1 cellular context compared by ENCODE assay signal in genomic region chr5:125153231-125153630, GRCh38.
TF ChIP-seq lines count a peak whose summit lies in the region.

No MANE protein-coding gene starts in this region.

TF ChIP-seq in GM23338, 12 proteins besides CTCF, POLR2A, EP300 and RAD21 (continued from another document):
- TF ChIP-seq, protein P1, sequence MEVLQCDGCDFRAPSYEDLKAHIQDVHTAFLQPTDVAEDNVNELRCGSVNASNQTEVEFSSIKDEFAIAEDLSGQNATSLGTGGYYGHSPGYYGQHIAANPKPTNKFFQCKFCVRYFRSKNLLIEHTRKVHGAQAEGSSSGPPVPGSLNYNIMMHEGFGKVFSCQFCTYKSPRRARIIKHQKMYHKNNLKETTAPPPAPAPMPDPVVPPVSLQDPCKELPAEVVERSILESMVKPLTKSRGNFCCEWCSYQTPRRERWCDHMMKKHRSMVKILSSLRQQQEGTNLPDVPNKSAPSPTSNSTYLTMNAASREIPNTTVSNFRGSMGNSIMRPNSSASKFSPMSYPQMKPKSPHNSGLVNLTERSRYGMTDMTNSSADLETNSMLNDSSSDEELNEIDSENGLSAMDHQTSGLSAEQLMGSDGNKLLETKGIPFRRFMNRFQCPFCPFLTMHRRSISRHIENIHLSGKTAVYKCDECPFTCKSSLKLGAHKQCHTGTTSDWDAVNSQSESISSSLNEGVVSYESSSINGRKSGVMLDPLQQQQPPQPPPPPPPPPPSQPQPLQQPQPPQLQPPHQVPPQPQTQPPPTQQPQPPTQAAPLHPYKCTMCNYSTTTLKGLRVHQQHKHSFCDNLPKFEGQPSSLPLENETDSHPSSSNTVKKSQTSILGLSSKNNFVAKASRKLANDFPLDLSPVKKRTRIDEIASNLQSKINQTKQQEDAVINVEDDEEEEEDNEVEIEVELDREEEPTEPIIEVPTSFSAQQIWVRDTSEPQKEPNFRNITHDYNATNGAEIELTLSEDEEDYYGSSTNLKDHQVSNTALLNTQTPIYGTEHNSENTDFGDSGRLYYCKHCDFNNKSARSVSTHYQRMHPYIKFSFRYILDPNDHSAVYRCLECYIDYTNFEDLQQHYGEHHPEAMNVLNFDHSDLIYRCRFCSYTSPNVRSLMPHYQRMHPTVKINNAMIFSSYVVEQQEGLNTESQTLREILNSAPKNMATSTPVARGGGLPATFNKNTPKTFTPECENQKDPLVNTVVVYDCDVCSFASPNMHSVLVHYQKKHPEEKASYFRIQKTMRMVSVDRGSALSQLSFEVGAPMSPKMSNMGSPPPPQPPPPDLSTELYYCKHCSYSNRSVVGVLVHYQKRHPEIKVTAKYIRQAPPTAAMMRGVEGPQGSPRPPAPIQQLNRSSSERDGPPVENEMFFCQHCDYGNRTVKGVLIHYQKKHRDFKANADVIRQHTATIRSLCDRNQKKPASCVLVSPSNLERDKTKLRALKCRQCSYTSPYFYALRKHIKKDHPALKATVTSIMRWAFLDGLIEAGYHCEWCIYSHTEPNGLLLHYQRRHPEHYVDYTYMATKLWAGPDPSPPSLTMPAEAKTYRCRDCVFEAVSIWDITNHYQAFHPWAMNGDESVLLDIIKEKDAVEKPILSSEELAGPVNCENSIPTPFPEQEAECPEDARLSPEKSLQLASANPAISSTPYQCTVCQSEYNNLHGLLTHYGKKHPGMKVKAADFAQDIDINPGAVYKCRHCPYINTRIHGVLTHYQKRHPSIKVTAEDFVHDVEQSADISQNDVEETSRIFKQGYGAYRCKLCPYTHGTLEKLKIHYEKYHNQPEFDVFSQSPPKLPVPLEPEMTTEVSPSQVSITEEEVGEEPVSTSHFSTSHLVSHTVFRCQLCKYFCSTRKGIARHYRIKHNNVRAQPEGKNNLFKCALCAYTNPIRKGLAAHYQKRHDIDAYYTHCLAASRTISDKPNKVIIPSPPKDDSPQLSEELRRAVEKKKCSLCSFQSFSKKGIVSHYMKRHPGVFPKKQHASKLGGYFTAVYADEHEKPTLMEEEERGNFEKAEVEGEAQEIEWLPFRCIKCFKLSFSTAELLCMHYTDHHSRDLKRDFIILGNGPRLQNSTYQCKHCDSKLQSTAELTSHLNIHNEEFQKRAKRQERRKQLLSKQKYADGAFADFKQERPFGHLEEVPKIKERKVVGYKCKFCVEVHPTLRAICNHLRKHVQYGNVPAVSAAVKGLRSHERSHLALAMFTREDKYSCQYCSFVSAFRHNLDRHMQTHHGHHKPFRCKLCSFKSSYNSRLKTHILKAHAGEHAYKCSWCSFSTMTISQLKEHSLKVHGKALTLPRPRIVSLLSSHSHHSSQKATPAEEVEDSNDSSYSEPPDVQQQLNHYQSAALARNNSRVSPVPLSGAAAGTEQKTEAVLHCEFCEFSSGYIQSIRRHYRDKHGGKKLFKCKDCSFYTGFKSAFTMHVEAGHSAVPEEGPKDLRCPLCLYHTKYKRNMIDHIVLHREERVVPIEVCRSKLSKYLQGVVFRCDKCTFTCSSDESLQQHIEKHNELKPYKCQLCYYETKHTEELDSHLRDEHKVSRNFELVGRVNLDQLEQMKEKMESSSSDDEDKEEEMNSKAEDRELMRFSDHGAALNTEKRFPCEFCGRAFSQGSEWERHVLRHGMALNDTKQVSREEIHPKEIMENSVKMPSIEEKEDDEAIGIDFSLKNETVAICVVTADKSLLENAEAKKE (CRISPR knock-in tag; IDR thresholded peaks at IDR 0.05): no peak
- TF ChIP-seq ZNF114 (CRISPR knock-in tag; IDR thresholded peaks at IDR 0.05): no peak
- no peak for TF ChIP-seq EZH2 (IDR thresholded peaks at IDR 0.05; ENCODE audit: low read depth, unreplicated experiment)
- no peak for TF ChIP-seq POLR2AphosphoS5 (IDR thresholded peaks at IDR 0.05; ENCODE audit: low read depth)
- TF ChIP-seq EZH2phosphoT487 (IDR thresholded peaks at IDR 0.05; ENCODE audit: unreplicated experiment): no peak
